Comparison of ENCODE assay signal across 8 cellular contexts in the genomic region with DNA sequence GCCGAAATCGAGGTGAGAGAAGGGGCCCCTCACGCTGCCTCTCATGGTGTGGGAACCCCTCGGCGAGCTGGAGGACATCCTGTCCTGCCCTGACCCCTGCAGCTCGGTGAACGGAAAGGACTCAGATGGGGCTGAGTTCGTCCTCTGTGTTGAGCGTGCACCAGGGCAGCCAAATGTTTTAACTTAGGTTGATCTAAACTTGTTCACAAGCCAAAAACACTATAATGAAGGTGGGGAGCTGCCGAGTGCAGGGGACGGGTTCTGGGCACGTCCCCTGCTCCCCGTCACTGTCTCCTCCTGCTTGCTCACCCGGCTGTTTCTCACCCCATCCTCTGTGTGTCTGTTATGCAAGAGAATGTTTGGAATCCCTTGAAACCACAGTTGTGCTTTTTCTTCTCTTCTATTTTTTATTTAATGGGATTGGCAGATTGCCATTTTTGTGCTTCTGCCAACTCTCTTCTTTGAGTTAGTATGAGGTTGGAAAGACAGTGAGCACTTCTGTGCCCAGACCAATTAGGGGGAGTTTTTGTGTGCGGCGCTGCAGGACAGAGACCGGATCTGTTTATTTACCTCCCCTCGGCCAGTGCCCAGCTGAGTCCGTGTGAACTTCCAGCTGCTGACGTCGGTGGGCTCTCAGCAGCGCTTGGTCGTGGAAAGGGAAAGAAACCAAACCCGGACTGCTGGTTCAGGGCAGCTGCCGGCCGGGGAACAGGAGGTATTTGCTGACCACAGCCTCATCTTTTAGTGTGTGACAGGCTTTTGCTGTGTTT.
DNase-seq lines count a peak whose midpoint lies in the region; ATAC-seq and TF ChIP-seq lines count a peak whose summit lies in the region.

No MANE protein-coding gene starts in this region.

- peak in 1 of 4 donors; percentile 16 for TF ChIP-seq POLR2A in upper lobe of left lung (IDR thresholded peaks at IDR 0.05)

- peak; percentile 69 to 71 for ATAC-seq in lower lobe of right lung
- peak; percentile 66 to 87 for ATAC-seq in upper lobe of left lung (ENCODE audit: low FRiP score in 2 of 2)
- no peak for ATAC-seq in GM19023 (IDR thresholded peaks at IDR 0.05; ENCODE audit: unreplicated experiment)
- ATAC-seq in HG03196 (IDR thresholded peaks at IDR 0.05; ENCODE audit: unreplicated experiment): no peak

- H3K27me3 ChIP-seq in lower lobe of right lung (ENCODE audit: low read depth) (no peaks in the 10 kb centered on the region), upper lobe of left lung (no peaks in the 10 kb centered on the region)

- TF ChIP-seq EP300 in upper lobe of left lung (IDR thresholded peaks at IDR 0.05): no peak

- H3K9me3 ChIP-seq in lower lobe of right lung (no peaks in the 10 kb centered on the region), upper lobe of left lung (no peaks in the 10 kb centered on the region)

- H3K4me1 ChIP-seq in lower lobe of right lung (peaks cover 12% of the 10 kb centered on the region), upper lobe of left lung (peaks cover 12 to 30% (median 17%) of the 10 kb centered on the region in 4 donors)

- TF ChIP-seq CTCF in lower lobe of right lung (IDR thresholded peaks at IDR 0.05) (no peak), upper lobe of left lung (IDR thresholded peaks at IDR 0.05) (no peak)

- H3K36me3 ChIP-seq in lower lobe of right lung (peaks cover 75% of the 10 kb centered on the region), upper lobe of left lung (peaks cover 2 to 40% (median 21%) of the 10 kb centered on the region in 4 donors)

- intact Hi-C loops in lower lobe of right lung (cut with DNase I): no loop called here

- H3K27ac ChIP-seq in cingulate gyrus (ENCODE audit: low read depth, low read length) (peak overlapping the region; percentile 43), lower lobe of right lung (peak overlapping the region; percentile 68), upper lobe of left lung (peak overlapping the region; percentile 29 to 71 (median 58))

- WGBS in upper lobe of left lung, 2 donors: 27 to 29% methylated on average over 19 to 26 of the region's 26 CpGs

- H3K4me3 ChIP-seq in lower lobe of right lung (peak overlapping the region; percentile 27), upper lobe of left lung (peak overlapping the region in 3 of 4 donors; percentile 3 to 30 (median 21))

- DNase-seq in Daoy (ENCODE audit: low read depth) (peak; percentile 88), NCI-H2227 (lab: John Stamatoyannopoulos, UW; ENCODE audit: unreplicated experiment) (peak; percentile 82), lower lobe of right lung (no peak), upper lobe of left lung (peak in 1 of 2 donors; percentile 50)
- DNase-seq in activated T-cell treated with anti-CD3 and anti-CD28 coated beads, Interleukin-2, amount 50 U/mL, for 1 hour: no peak

Comparison
In these comparisons a context has a peak if more than half of its experiments do, and no peak if none do; other contexts are left out.
1. DNase-seq: peak in Daoy (single experiment) and NCI-H2227 (single experiment); none in lower lobe of right lung (single experiment) and activated T-cell treated with anti-CD3 and anti-CD28 coated beads, Interleukin-2, amount 50 U/mL, for 1 hour (single experiment).
2. ATAC-seq: peak in lower lobe of right lung (2 of 2) and upper lobe of left lung (2 of 2); none in GM19023 (single experiment) and HG03196 (single experiment).
3. Peak in every context shown above with its lines, with median percentiles within 50 percentile points of each other: H3K27ac ChIP-seq.